15 cellular contexts compared by ENCODE assay signal in the genomic region with DNA sequence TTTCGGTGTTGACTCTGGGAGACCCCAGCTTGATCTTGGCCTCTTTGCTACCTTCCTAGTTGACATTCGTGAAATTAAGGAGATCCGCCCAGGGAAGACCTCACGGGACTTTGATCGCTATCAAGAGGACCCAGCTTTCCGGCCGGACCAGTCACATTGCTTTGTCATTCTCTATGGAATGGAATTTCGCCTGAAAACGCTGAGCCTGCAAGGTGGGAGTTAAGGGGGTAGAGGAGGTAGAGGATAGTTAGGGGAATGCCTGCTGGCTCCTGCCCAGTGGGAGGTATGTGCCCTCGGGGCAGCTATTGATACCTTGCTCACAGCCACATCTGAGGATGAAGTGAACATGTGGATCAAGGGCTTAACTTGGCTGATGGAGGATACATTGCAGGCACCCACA. TPM values are rescaled to one million over a fixed set of nuclear protein-coding genes. Genes with fewer than 3 reads are reported as not detected.
A peak's percentile ranks its signal among the peaks of the same experiment; 100 is the strongest.
DNase-seq lines count a peak whose midpoint lies in the region; ATAC-seq and TF ChIP-seq lines count a peak whose summit lies in the region.
"Had no signal": no experiment of that assay in that cellular context is flagged by ENCODE, and none has a peak within 500 bp of the region (broad histone marks: within the 10 kb centered on the region; RNA-seq: fewer than 3 reads in every experiment).

No MANE protein-coding gene starts in this region.

- H3K27ac ChIP-seq in GM23338 (ENCODE audit: low read depth) = no peak overlapping the region
- H3K27ac ChIP-seq in osteoblast (ENCODE audit: low read depth, low read length) = no peak overlapping the region
- H3K27ac ChIP-seq: 22Rv1; BLaER1 treated with 17β-estradiol and CSF1 and Interleukin-3, amounts not matched to agents 10 nM and 100 nM had no signal

- H3K9me2 ChIP-seq in GM23338 (ENCODE audit: insufficient read depth) = no peaks in the 10 kb centered on the region

- H3K4me3 Mint-ChIP-seq in T-helper 1 cell treated with Interleukin-12 subunit alpha and Interleukin-12 subunit beta and Interleukin-4 antibody, amounts not matched to agents 30 μg/mL and 1 μg/mL, for 36 hours = peak overlapping the region; percentile 92
- H3K4me3 Mint-ChIP-seq in GM23338 = no peak overlapping the region
- H3K4me3 Mint-ChIP-seq in activated naive CD8-positive, alpha-beta T cell treated with anti-CD3 and anti-CD28 coated beads, Interleukin-2, amount 50 U/mL, for 24 hours = no peak overlapping the region

- no peaks in the 10 kb centered on the region for H3F3A ChIP-seq in GM23338 (replicated peaks; ENCODE audit: low read depth)

- H3K27me3 Mint-ChIP-seq in T-helper 1 cell treated with Interleukin-12 subunit alpha and Interleukin-12 subunit beta and Interleukin-4 antibody, amounts not matched to agents 30 μg/mL and 1 μg/mL, for 36 hours (ENCODE audit: low read depth) = no peaks in the 10 kb centered on the region
- H3K27me3 Mint-ChIP-seq in GM23338 (ENCODE audit: insufficient read depth, low read depth, poor library complexity) = peaks cover 5% of the 10 kb centered on the region
- no peaks in the 10 kb centered on the region for H3K27me3 Mint-ChIP-seq in activated naive CD8-positive, alpha-beta T cell treated with anti-CD3 and anti-CD28 coated beads, Interleukin-2, amount 50 U/mL, for 24 hours

- peaks cover 55% of the 10 kb centered on the region for H3K36me3 Mint-ChIP-seq in T-helper 1 cell treated with Interleukin-12 subunit alpha and Interleukin-12 subunit beta and Interleukin-4 antibody, amounts not matched to agents 30 μg/mL and 1 μg/mL, for 36 hours (ENCODE audit: low read depth)
- H3K36me3 Mint-ChIP-seq in GM23338 (ENCODE audit: low read depth) = peaks cover 48% of the 10 kb centered on the region
- H3K36me3 Mint-ChIP-seq in activated naive CD8-positive, alpha-beta T cell treated with anti-CD3 and anti-CD28 coated beads, Interleukin-2, amount 50 U/mL, for 24 hours (ENCODE audit: low read depth) = peaks cover 53% of the 10 kb centered on the region

- DNase-seq in T-helper 1 cell = no peak
- no peak for DNase-seq in GM23338 (ENCODE audit: low spot score)
- DNase-seq in activated naive CD8-positive, alpha-beta T cell treated with anti-CD3 and anti-CD28 coated beads, Interleukin-2, amount 50 U/mL, for 24 hours = no peak
- peak; percentile 62 for DNase-seq in osteoblast (ENCODE audit: insufficient read length, low spot score, missing footprints)
- no peak for DNase-seq in hepatic stellate cell (ENCODE audit: low spot score)
- DNase-seq in activated gamma-delta T cell treated with Interleukin-2 at 50 U/mL for 16 hours = no peak
- DNase-seq: amniotic stem cell, NCI-H1092, T1000 had no signal

- H3K4me1 Mint-ChIP-seq in T-helper 1 cell treated with Interleukin-12 subunit alpha and Interleukin-12 subunit beta and Interleukin-4 antibody, amounts not matched to agents 30 μg/mL and 1 μg/mL, for 36 hours (ENCODE audit: low read depth) = peaks cover 75% of the 10 kb centered on the region
- peaks cover 33% of the 10 kb centered on the region for H3K4me1 Mint-ChIP-seq in GM23338
- H3K4me1 Mint-ChIP-seq in activated naive CD8-positive, alpha-beta T cell treated with anti-CD3 and anti-CD28 coated beads, Interleukin-2, amount 50 U/mL, for 24 hours = peaks cover 83% of the 10 kb centered on the region

- H3K4me3 ChIP-seq in GM23338 = no peak overlapping the region
- H3K4me3 ChIP-seq in osteoblast (ENCODE audit: insufficient read depth, low read length) = no peak overlapping the region
- H3K4me3 ChIP-seq: BLaER1 treated with 17β-estradiol and CSF1 and Interleukin-3, amounts not matched to agents 10 nM and 100 nM; GM12878 had no signal

- TF ChIP-seq CTCF in GM23338 (conservative IDR thresholded peaks at IDR 0.05; ENCODE audit: low read depth in 2 of 2) = no peak
- no peak for TF ChIP-seq CTCF in osteoblast (IDR thresholded peaks at IDR 0.05; ENCODE audit: extremely low read depth, low read depth, low read length)

- H3K4me2 ChIP-seq in GM23338 = no peak overlapping the region
- H3K4me2 ChIP-seq in osteoblast (ENCODE audit: insufficient read depth, low read length) = no peak overlapping the region
- H3K4me2 ChIP-seq: BLaER1 treated with 17β-estradiol and CSF1 and Interleukin-3, amounts not matched to agents 10 nM and 100 nM had no signal

- H3K4me1 ChIP-seq in GM23338 (ENCODE audit: insufficient read depth) (no peaks in the 10 kb centered on the region), osteoblast (ENCODE audit: insufficient read depth, low read length) (no peaks in the 10 kb centered on the region)

- no peak; the same call in 2 of the 3 replicates for ATAC-seq in GM23338
- ATAC-seq in activated naive CD8-positive, alpha-beta T cell treated with anti-CD3 and anti-CD28 coated beads, Interleukin-2, amount 50 U/mL, for 24 hours = no peak
- no peak for ATAC-seq in HG02970 (IDR thresholded peaks at IDR 0.05; ENCODE audit: low FRiP score, unreplicated experiment)
- ATAC-seq: esophagus mucosa, GM12878 had no signal

- no peaks in the 10 kb centered on the region for H3K9me3 ChIP-seq in osteoblast (ENCODE audit: low read depth, low read length)
- H3K9me3 ChIP-seq: BLaER1 treated with 17β-estradiol and CSF1 and Interleukin-3, amounts not matched to agents 10 nM and 100 nM had no signal

- H3K79me2 ChIP-seq in GM23338 (replicated peaks; ENCODE audit: insufficient read depth) (peaks cover 55% of the 10 kb centered on the region), osteoblast (ENCODE audit: insufficient read depth, low read length) (peaks cover 63% of the 10 kb centered on the region)

- no peaks in the 10 kb centered on the region for H3K9me3 Mint-ChIP-seq in T-helper 1 cell treated with Interleukin-12 subunit alpha and Interleukin-12 subunit beta and Interleukin-4 antibody, amounts not matched to agents 30 μg/mL and 1 μg/mL, for 36 hours
- no peaks in the 10 kb centered on the region for H3K9me3 Mint-ChIP-seq in GM23338
- H3K9me3 Mint-ChIP-seq in activated naive CD8-positive, alpha-beta T cell treated with anti-CD3 and anti-CD28 coated beads, Interleukin-2, amount 50 U/mL, for 24 hours = no peaks in the 10 kb centered on the region

- H2AFZ ChIP-seq in GM23338 (no peak overlapping the region), osteoblast (ENCODE audit: low read length) (no peak overlapping the region)

- H4K20me1 ChIP-seq in GM23338 (replicated peaks; ENCODE audit: insufficient read depth) = peaks cover 39% of the 10 kb centered on the region
- H4K20me1 ChIP-seq in osteoblast (ENCODE audit: insufficient read depth, low read length) = peaks cover 54% of the 10 kb centered on the region

- H3K27me3 ChIP-seq in GM23338 (ENCODE audit: insufficient read depth) (no peaks in the 10 kb centered on the region), osteoblast (ENCODE audit: insufficient read depth, low read length) (no peaks in the 10 kb centered on the region)

- H3K36me3 ChIP-seq in GM23338 (ENCODE audit: insufficient read depth) (no peaks in the 10 kb centered on the region; the same call in 1 of the 2 replicates), osteoblast (ENCODE audit: insufficient read depth, low read length) (peaks cover 26% of the 10 kb centered on the region)

- peak overlapping the region; percentile 100 for H3K27ac Mint-ChIP-seq in T-helper 1 cell treated with Interleukin-12 subunit alpha and Interleukin-12 subunit beta and Interleukin-4 antibody, amounts not matched to agents 30 μg/mL and 1 μg/mL, for 36 hours
- H3K27ac Mint-ChIP-seq in GM23338 = peak overlapping the region; percentile 47
- peak overlapping the region; percentile 94 for H3K27ac Mint-ChIP-seq in activated naive CD8-positive, alpha-beta T cell treated with anti-CD3 and anti-CD28 coated beads, Interleukin-2, amount 50 U/mL, for 24 hours

TF ChIP-seq in GM23338, 12 proteins besides CTCF, POLR2A, EP300 and RAD21 (continues in another document):
- TF ChIP-seq ZNF114 (CRISPR knock-in tag; IDR thresholded peaks at IDR 0.05) = no peak
- TF ChIP-seq NANOG (IDR thresholded peaks at IDR 0.05; ENCODE audit: borderline replicate concordance) = no peak
- no peak for TF ChIP-seq JUNB (IDR thresholded peaks at IDR 0.05; ENCODE audit: unreplicated experiment)
- TF ChIP-seq EZH2phosphoT487 (IDR thresholded peaks at IDR 0.05; ENCODE audit: unreplicated experiment) = no peak
- TF ChIP-seq STAT1 (IDR thresholded peaks at IDR 0.05; ENCODE audit: unreplicated experiment) = no peak
- TF ChIP-seq, protein P1, sequence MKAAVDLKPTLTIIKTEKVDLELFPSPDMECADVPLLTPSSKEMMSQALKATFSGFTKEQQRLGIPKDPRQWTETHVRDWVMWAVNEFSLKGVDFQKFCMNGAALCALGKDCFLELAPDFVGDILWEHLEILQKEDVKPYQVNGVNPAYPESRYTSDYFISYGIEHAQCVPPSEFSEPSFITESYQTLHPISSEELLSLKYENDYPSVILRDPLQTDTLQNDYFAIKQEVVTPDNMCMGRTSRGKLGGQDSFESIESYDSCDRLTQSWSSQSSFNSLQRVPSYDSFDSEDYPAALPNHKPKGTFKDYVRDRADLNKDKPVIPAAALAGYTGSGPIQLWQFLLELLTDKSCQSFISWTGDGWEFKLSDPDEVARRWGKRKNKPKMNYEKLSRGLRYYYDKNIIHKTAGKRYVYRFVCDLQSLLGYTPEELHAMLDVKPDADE (IDR thresholded peaks at IDR 0.05) = no peak
- TF ChIP-seq POLR2AphosphoS5 (IDR thresholded peaks at IDR 0.05; ENCODE audit: low read depth) = no peak

RNA-seq across cellular contexts. Expression of a gene that starts 22.2 kb away (rescaled TPM):
- 174 and 206 TPM in 2 replicates for total RNA-seq in GM23338 (2014; rRNA removed; shearing (Covaris generic))
- polyA plus RNA-seq in GM23338 (2016; fragmentation: Nextera tagmentation; extraction: Ambion mirVana) = 23.8 and 27.4 TPM in 2 replicates
- total RNA-seq in osteoblast = 72.4 and 73.7 TPM in 2 replicates

Comparison
In these comparisons a context has a peak if more than half of its experiments do, and no peak if none do; other contexts are left out.
1. H3K27ac Mint-ChIP-seq: peak in every context shown above with its lines; median percentile 100 in T-helper 1 cell treated with Interleukin-12 subunit alpha and Interleukin-12 subunit beta and Interleukin-4 antibody, amounts not matched to agents 30 μg/mL and 1 μg/mL, for 36 hours; 94 in activated naive CD8-positive, alpha-beta T cell treated with anti-CD3 and anti-CD28 coated beads, Interleukin-2, amount 50 U/mL, for 24 hours; 47 in GM23338.